ENCODE assay signal across 8 cellular contexts in the genomic region with DNA sequence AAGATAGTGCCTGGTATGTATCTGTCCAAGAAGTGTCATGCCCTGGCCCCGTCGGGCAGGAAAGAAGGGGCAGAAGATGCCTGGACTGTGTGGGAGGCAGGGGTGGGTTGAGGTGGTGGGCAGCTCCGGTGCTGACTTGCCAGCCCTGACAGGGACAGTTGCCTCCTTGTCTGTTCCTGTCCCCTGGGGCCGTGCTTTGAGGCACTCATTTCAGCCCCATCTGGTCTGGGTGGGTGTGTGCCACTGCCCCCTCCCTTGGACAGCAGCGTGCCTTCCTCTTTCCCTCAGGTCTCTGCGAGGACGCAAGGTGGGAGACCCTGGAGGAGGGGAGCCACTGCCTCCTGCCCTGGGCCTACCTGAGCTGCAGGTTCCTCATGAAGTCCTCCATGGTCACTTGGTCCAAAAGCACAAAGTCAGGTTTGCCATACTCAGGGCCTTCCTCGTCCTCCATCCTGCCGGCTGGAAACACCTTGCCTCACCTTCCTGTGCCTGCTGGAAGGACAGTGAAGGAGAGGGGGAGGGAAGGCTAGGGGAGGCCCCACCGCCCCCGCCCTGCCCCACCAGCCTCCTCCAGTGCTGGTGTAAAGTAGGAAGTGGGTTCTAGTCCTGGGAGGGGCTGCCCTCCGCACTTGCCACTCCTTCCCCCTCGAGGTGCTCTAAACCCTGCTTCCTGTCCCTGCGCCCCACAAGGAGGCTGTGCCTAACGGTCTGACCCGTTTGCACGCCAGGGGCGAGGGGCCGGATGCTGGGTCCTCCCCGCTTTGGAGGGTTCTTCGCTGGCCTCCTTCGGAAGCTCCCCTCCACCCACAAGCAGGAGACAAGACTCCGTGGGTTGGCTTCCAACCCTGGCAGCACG. TPM values are rescaled to one million over a fixed set of nuclear protein-coding genes. Genes with fewer than 3 reads are reported as not detected.
A peak's percentile ranks its signal among the peaks of the same experiment; 100 is the strongest.
DNase-seq lines count a peak whose midpoint lies in the region; ATAC-seq lines count a peak whose summit lies in the region.

TSS of gene MYO1G (minus strand) at position 505 of the 856 bp plus-strand sequence. CDS start at position 451, 54 bp downstream.

- peak; percentile 97 for DNase-seq in SIG-M5 treated with dmso at 0.1 percent for 504 hours (lab: John Stamatoyannopoulos, UW; ENCODE audit: unreplicated experiment)
- peak; percentile 91 for DNase-seq in activated gamma-delta T cell treated with Interleukin-2 at 50 U/mL for 16 hours
- DNase-seq in mucosa of gallbladder (ENCODE audit: low spot score) = peak; percentile 39
- peak; percentile 92 for DNase-seq in stimulated activated naive CD8-positive, alpha-beta T cell treated with anti-CD3 and anti-CD28 coated beads, Interleukin-15, Interleukin-2, amounts not matched to agents 100 U/mL and 50 U/mL, for 24 hours
- no peak for DNase-seq in cortex of kidney (lab: John Stamatoyannopoulos, UW)
- DNase-seq in dedifferentiated amniotic fluid mesenchymal stem cell (ENCODE audit: extremely low spot score) = no peak

- ATAC-seq in GM18499 (IDR thresholded peaks at IDR 0.05; ENCODE audit: insufficient read depth, unreplicated experiment) (peak; percentile 36), HG02840 (IDR thresholded peaks at IDR 0.05; ENCODE audit: low FRiP score, unreplicated experiment) (peak; percentile 50)
- peak; percentile 63 for ATAC-seq in stimulated activated naive CD8-positive, alpha-beta T cell treated with anti-CD3 and anti-CD28 coated beads, Interleukin-15, Interleukin-2, amounts not matched to agents 100 U/mL and 50 U/mL, for 24 hours

RNA-seq across cellular contexts. Expression of gene MYO1G, which starts in this region (rescaled TPM):
- total RNA-seq in mucosa of gallbladder = 6.0 TPM

Comparison
In these comparisons a context has a peak if more than half of its experiments do, and no peak if none do; other contexts are left out.
1. DNase-seq: peak in SIG-M5 treated with dmso at 0.1 percent for 504 hours (single experiment), activated gamma-delta T cell treated with Interleukin-2 at 50 U/mL for 16 hours (single experiment), mucosa of gallbladder (single experiment) and stimulated activated naive CD8-positive, alpha-beta T cell treated with anti-CD3 and anti-CD28 coated beads, Interleukin-15, Interleukin-2, amounts not matched to agents 100 U/mL and 50 U/mL, for 24 hours (single experiment); none in cortex of kidney (single experiment) and dedifferentiated amniotic fluid mesenchymal stem cell (single experiment).
2. Peak in every context shown above with its lines, with median percentiles within 50 percentile points of each other: ATAC-seq.